22 cellular contexts compared by ENCODE assay signal in genomic region chr6:129350278-129350677, GRCh38.
DNase-seq lines count a peak whose midpoint lies in the region; ATAC-seq and TF ChIP-seq lines count a peak whose summit lies in the region.
"Had no signal": no experiment of that assay in that cellular context is flagged by ENCODE, and none has a peak within 500 bp of the region (broad histone marks: within the 10 kb centered on the region; RNA-seq: fewer than 3 reads in every experiment).

No MANE protein-coding gene starts in this region.

- H3K36me3 Mint-ChIP-seq in MCF 10A (ENCODE audit: insufficient read depth, unreplicated experiment): no peaks in the 10 kb centered on the region
- H3K36me3 Mint-ChIP-seq: IgD-negative memory B cell had no signal

- peaks cover 6% of the 10 kb centered on the region for H3K4me1 ChIP-seq in mammary epithelial cell (ENCODE audit: insufficient read depth, low read length)
- peaks cover 0 to 8% (median 0%) of the 10 kb centered on the region in 4 donors for H3K4me1 ChIP-seq in transverse colon
- H3K4me1 ChIP-seq: BE2C had no signal

- H3K9me3 ChIP-seq in mammary epithelial cell (replicated peaks; ENCODE audit: insufficient read depth, low read length): no peaks in the 10 kb centered on the region
- H3K9me3 ChIP-seq in transverse colon: no peaks in the 10 kb centered on the region
- H3K9me3 ChIP-seq: BE2C had no signal

- no peaks in the 10 kb centered on the region for H4K20me1 ChIP-seq in mammary epithelial cell (ENCODE audit: insufficient read depth, low read length)

- no peak overlapping the region for H3K4me3 Mint-ChIP-seq in MCF 10A (ENCODE audit: unreplicated experiment)
- H3K4me3 Mint-ChIP-seq: CD4-positive, alpha-beta T cell; IgD-negative memory B cell had no signal

- H3K79me2 ChIP-seq in mammary epithelial cell (ENCODE audit: insufficient read depth, low read length): no peaks in the 10 kb centered on the region

- in situ Hi-C loops in mammary epithelial cell (cut with MboI; ENCODE audit: low sequenced_read_pairs in 2 of 2) (no loop called here), transverse colon (cut with MboI; ENCODE audit: low pct_ligation_motif_present in 1 of 4, low pct_unique_long_range_greater_than_20kb in 1 of 4, low sequenced_read_pairs in 3 of 4) (loop anchor here in 1 of 4 donors (25.0 kb wide), 1 partner anchor 613 kb away; no protein-coding TSS in a partner anchor), GM13977 (cut with MboI; ENCODE audit: low pct_unique_long_range_greater_than_20kb, low sequenced_read_pairs, unreplicated experiment) (no loop called here)

- no peak overlapping the region for H3K9ac ChIP-seq in mammary epithelial cell (ENCODE audit: insufficient read depth, low read length)
- H3K9ac ChIP-seq: GM23248 had no signal

- H3K4me2 ChIP-seq in mammary epithelial cell (ENCODE audit: insufficient read depth, low read depth, low read length): no peak overlapping the region

- POLR2A ChIA-PET in MCF 10A (lab: Yijun Ruan, JAX): interaction anchor here (0.6 to 1.2 kb wide), 2 partner anchors 526 to 528 kb away, joined by 3 read pairs; no protein-coding TSS in a partner anchor

- H3K27ac Mint-ChIP-seq in MCF 10A (ENCODE audit: low read depth, unreplicated experiment): no peak overlapping the region
- H3K27ac Mint-ChIP-seq: CD4-positive, alpha-beta T cell; IgD-negative memory B cell had no signal

- DNase-seq in mammary epithelial cell: no peak
- no peak for DNase-seq in MCF 10A (ENCODE audit: unreplicated experiment)
- DNase-seq in SW480 (ENCODE audit: low spot score): peak; percentile 1
- DNase-seq in left colon: peak; percentile 22 to 32
- DNase-seq in transverse colon: peak; percentile 37
- DNase-seq in T1000 (lab: John Stamatoyannopoulos, UW): no peak
- DNase-seq in GM13977 (ENCODE audit: low spot score): no peak
- DNase-seq: 8988T; BE2C; Calu3; CD4-positive, alpha-beta T cell; DMS79 treated with DMSO at 0.1 percent for 48 hours; GM23248; Kasumi-1; NCI-H1105 treated with DMSO at 0.1 percent for 48 hours; NCI-H1694 treated with DMSO at 0.1 percent for 48 hours; NCI-H2107; NCI-H226; NCI-H526 treated with DMSO at 0.1 percent for 48 hours; RPMI8226 had no signal

- H3K27ac ChIP-seq in mammary epithelial cell (ENCODE audit: insufficient read depth, low read depth, low read length) (no peak overlapping the region), transverse colon (no peak overlapping the region)
- H3K27ac ChIP-seq: GM23248 had no signal

- H2AFZ ChIP-seq in mammary epithelial cell (ENCODE audit: low read depth, low read length): peak overlapping the region; percentile 33
- H2AFZ ChIP-seq: GM23248 had no signal

- H3K36me3 ChIP-seq in mammary epithelial cell (ENCODE audit: insufficient read depth, low read length): no peaks in the 10 kb centered on the region
- H3K36me3 ChIP-seq in transverse colon: no peaks in the 10 kb centered on the region
- H3K36me3 ChIP-seq: BE2C had no signal

- CTCF ChIA-PET in mammary epithelial cell (lab: Charles Lee; ENCODE audit: low non-redundant PET) (no interaction called here), MCF 10A (lab: Yijun Ruan, JAX) (no interaction called here)

- no peak overlapping the region for H3K4me3 ChIP-seq in mammary epithelial cell (replicated peaks in 1 of 3; ENCODE audit: insufficient read depth in 1 of 3, low read depth in 2 of 3, low read length in 3 of 3)
- no peak overlapping the region for H3K4me3 ChIP-seq in transverse colon
- H3K4me3 ChIP-seq: GM23248 had no signal

- ATAC-seq in left colon (peak; percentile 97), GM18861 (IDR thresholded peaks at IDR 0.05; ENCODE audit: unreplicated experiment) (no peak)

- H3K27me3 Mint-ChIP-seq in MCF 10A (ENCODE audit: insufficient read depth, unreplicated experiment): no peaks in the 10 kb centered on the region
- H3K27me3 Mint-ChIP-seq: CD4-positive, alpha-beta T cell had no signal

- 83% methylated on average over 2 of the region's 2 CpGs for WGBS in mammary epithelial cell (ENCODE audit: low coverage, missing lambda C conversion rate)
- WGBS in transverse colon (ENCODE audit: low coverage in 1 of 2), 2 donors: 63% methylated on average over 2 of the region's 2 CpGs; no CpG with 5 or more reads in 1 of the 2 donors

- BruUV-seq in mammary epithelial cell (replicated peaks; lab: Mats Ljungman, UMichigan): no TSS peak
- BruUV-seq in MCF 10A (replicated peaks; lab: Mats Ljungman, UMichigan): no TSS peak

- no peaks in the 10 kb centered on the region for H3K9me3 Mint-ChIP-seq in MCF 10A (ENCODE audit: unreplicated experiment)
- H3K9me3 Mint-ChIP-seq: CD4-positive, alpha-beta T cell; IgD-negative memory B cell had no signal

- intact Hi-C loops in mammary epithelial cell (cut with micrococcal nuclease): no loop called here
- intact Hi-C loops in MCF 10A (cut with micrococcal nuclease): no loop called here
- intact Hi-C loops in left colon (cut with DNase I, micrococcal nuclease): no loop called here
- intact Hi-C loops in transverse colon (cut with DNase I; ENCODE audit: low total_unique reads): no loop called here

- TF ChIP-seq EP300 in transverse colon (IDR thresholded peaks at IDR 0.05; ENCODE audit: low read depth): no peak

- TF ChIP-seq CTCF in mammary epithelial cell (conservative IDR thresholded peaks at IDR 0.05 in 1 of 2, IDR thresholded peaks at IDR 0.05 in 1 of 2; ENCODE audit: extremely low read depth in 1 of 2, insufficient read depth in 1 of 2, low read depth in 1 of 2, low read length in 2 of 2) (no peak), MCF 10A (IDR thresholded peaks at IDR 0.05; ENCODE audit: unreplicated experiment) (no peak), transverse colon (IDR thresholded peaks at IDR 0.05) (no peak), GM13977 (IDR thresholded peaks at IDR 0.05; ENCODE audit: extremely low read depth, insufficient read depth, missing control alignments) (no peak)

- dilution Hi-C loops in mammary epithelial cell (cut with HindIII; ENCODE audit: low sequenced_read_pairs): no loop called here

- peaks cover 16% of the 10 kb centered on the region for H3K4me1 Mint-ChIP-seq in MCF 10A (ENCODE audit: insufficient read depth, unreplicated experiment)

- no peak for TF ChIP-seq POLR2A in transverse colon (IDR thresholded peaks at IDR 0.05)

- H3K27me3 ChIP-seq in mammary epithelial cell (ENCODE audit: insufficient read depth, low read length) (no peaks in the 10 kb centered on the region), transverse colon (no peaks in the 10 kb centered on the region)
- H3K27me3 ChIP-seq: BE2C had no signal

Comparison
In these comparisons a context has a peak if more than half of its experiments do, and no peak if none do; other contexts are left out.
1. DNase-seq: peak in SW480 (single experiment), left colon (2 of 2) and transverse colon (single experiment); none in mammary epithelial cell (single experiment), MCF 10A (single experiment), T1000 (single experiment) and GM13977 (single experiment).